9 cellular contexts compared by ENCODE assay signal in genomic region chr5:181218795-181219124, GRCh38. TPM values are rescaled to one million over a fixed set of nuclear protein-coding genes. Genes with fewer than 3 reads are reported as not detected.
DNase-seq lines count a peak whose midpoint lies in the region; ATAC-seq and TF ChIP-seq lines count a peak whose summit lies in the region.
"Had no signal": no experiment of that assay in that cellular context is flagged by ENCODE, and none has a peak within 500 bp of the region (broad histone marks: within the 10 kb centered on the region; RNA-seq: fewer than 3 reads in every experiment).

No MANE protein-coding gene starts in this region.

- CTCF ChIA-PET in RWPE1 (lab: Yijun Ruan, JAX), result no interaction called here
- CTCF ChIA-PET in GM10248 (lab: Yijun Ruan, JAX), result no interaction called here

- intact Hi-C loops in esophagus muscularis mucosa (cut with DNase I), result no loop called here

- no peak for ATAC-seq in GM18498 (IDR thresholded peaks at IDR 0.05; ENCODE audit: unreplicated experiment)

- POLR2A ChIA-PET in RWPE1 (lab: Yijun Ruan, JAX; ENCODE audit: low non-redundant PET) (no interaction called here), GM10248 (lab: Yijun Ruan, JAX) (no interaction called here)

- H3K9me3 ChIP-seq in esophagus muscularis mucosa, result no peaks in the 10 kb centered on the region

- H3K27me3 ChIP-seq in esophagus muscularis mucosa, result no peaks in the 10 kb centered on the region

- TF ChIP-seq EP300 in esophagus muscularis mucosa (IDR thresholded peaks at IDR 0.05), result no peak

- H3K4me3 ChIP-seq in GM12875 (ENCODE audit: low read depth, low read length), result peak overlapping the region; percentile 3
- peak overlapping the region; percentile 46 to 57 (median 56) for H3K4me3 ChIP-seq in esophagus muscularis mucosa
- peak overlapping the region; percentile 35 for H3K4me3 ChIP-seq in retinal pigment epithelial cell (ENCODE audit: low read length)

- no peaks in the 10 kb centered on the region for H3K36me3 ChIP-seq in esophagus muscularis mucosa

- no peak for TF ChIP-seq POLR2A in esophagus muscularis mucosa (IDR thresholded peaks at IDR 0.05; ENCODE audit: low read depth)

- DNase-seq in RWPE1 (ENCODE audit: low spot score) (no peak), esophagus muscularis mucosa (ENCODE audit: extremely low spot score) (no peak), retinal pigment epithelial cell (ENCODE audit: low read depth) (no peak), NOMO-1 treated with DMSO at 0.1 percent for 48 hours (lab: John Stamatoyannopoulos, UW; ENCODE audit: unreplicated experiment) (no peak), GM10248 (ENCODE audit: extremely low spot score) (no peak)
- DNase-seq in stimulated activated CD4-positive, alpha-beta T cell treated with anti-CD3 and anti-CD28 coated beads, Interleukin-4, amount 100 ng/mL, for 4 hours, result no peak
- DNase-seq: NCI-H1105 treated with DMSO at 0.1 percent for 48 hours had no signal

- peaks cover 15 to 44% (median 38%) of the 10 kb centered on the region in 4 donors for H3K4me1 ChIP-seq in esophagus muscularis mucosa

- WGBS in esophagus muscularis mucosa, result 25% methylated on average over 10 of the region's 10 CpGs

- TF ChIP-seq CTCF in GM12875 (IDR thresholded peaks at IDR 0.05; ENCODE audit: borderline replicate concordance, insufficient read depth, low read depth, low read length) (no peak), RWPE1 (conservative IDR thresholded peaks at IDR 0.05; ENCODE audit: low read depth) (no peak), esophagus muscularis mucosa (IDR thresholded peaks at IDR 0.05) (no peak), retinal pigment epithelial cell (conservative IDR thresholded peaks at IDR 0.05; ENCODE audit: low read depth, low read length) (no peak), GM10248 (IDR thresholded peaks at IDR 0.05; ENCODE audit: control extremely low read depth, extremely low read depth, low read depth, missing control alignments) (no peak)

- H3K27ac ChIP-seq in RWPE1 (peak overlapping the region; percentile 79), esophagus muscularis mucosa (replicated peaks in 1 of 4) (peak overlapping the region; percentile 73 to 81 (median 75))

RNA-seq across cellular contexts. Expression of gene TRIM41, which starts 4.3 kb away (rescaled TPM):
- 10 to 100 TPM in 3 of 4 donors, 1 to 10 TPM in 1; 9.8 to 22.4 (median 18.2) TPM for total RNA-seq in esophagus muscularis mucosa

RNA-seq across cellular contexts. Expression of gene TRIM7, which starts 13.8 kb away (rescaled TPM):
- 1 to 10 TPM; 2.1 to 5.8 (median 3.4) TPM for total RNA-seq in esophagus muscularis mucosa

RNA-seq across cellular contexts. Expression of gene RACK1, which starts 24.9 kb away (rescaled TPM):
- 1,000 to 10,000 TPM; 1,252 to 1,898 (median 1,625) TPM for total RNA-seq in esophagus muscularis mucosa

RNA-seq across cellular contexts. Expression of gene TRIM52, which starts 42.2 kb away (rescaled TPM):
- total RNA-seq in esophagus muscularis mucosa, result 10 to 100 TPM; 10.3 to 21.9 (median 18.4) TPM

Comparison
In these comparisons a context has a peak if more than half of its experiments do, and no peak if none do; other contexts are left out.
1. H3K4me3 ChIP-seq: peak in every context shown above with its lines; median percentile 56 in esophagus muscularis mucosa; 35 in retinal pigment epithelial cell; 3 in GM12875.